ENCODE assay signal across 1 cellular context in genomic region chr9:136671646-136672430, GRCh38.
TF ChIP-seq lines count a peak whose summit lies in the region.

No MANE protein-coding gene starts in this region.

TF ChIP-seq in K562, 482 proteins besides CTCF, POLR2A, EP300 and RAD21 (continued from another document and continues in another):
- no peak for TF ChIP-seq HOXB6 (CRISPR knock-in tag; IDR thresholded peaks at IDR 0.05; ENCODE audit: borderline replicate concordance)
- no peak for TF ChIP-seq YY1 (IDR thresholded peaks at IDR 0.05; ENCODE audit: borderline replicate concordance in 1 of 3, control insufficient read depth in 1 of 3, extremely low read depth in 1 of 3, insufficient read depth in 3 of 3, insufficient read length in 1 of 3, insufficient replicate concordance in 2 of 3, low read depth in 1 of 3, low read length in 2 of 3)
- no peak for TF ChIP-seq HBP1 (CRISPR knock-in tag; IDR thresholded peaks at IDR 0.05)
- TF ChIP-seq SNAPC5 (CRISPR knock-in tag; IDR thresholded peaks at IDR 0.05): no peak
- TF ChIP-seq ID3 (CRISPR knock-in tag; IDR thresholded peaks at IDR 0.05): no peak
- 0 out of 2 replicates have a peak, but pooled peaks have one; percentile 6 for TF ChIP-seq ID3 (tag; IDR thresholded peaks at IDR 0.05)
- peak; percentile 26 for TF ChIP-seq NCOR1 (IDR thresholded peaks at IDR 0.05)
- TF ChIP-seq ZNF165 (CRISPR knock-in tag; IDR thresholded peaks at IDR 0.05; ENCODE audit: borderline replicate concordance): no peak
- no peak for TF ChIP-seq SRSF7 (optimal IDR thresholded peaks at IDR 0.05; ENCODE audit: low read depth, low read length)
- TF ChIP-seq HES1 (IDR thresholded peaks at IDR 0.05; ENCODE audit: low read depth): no peak
- TF ChIP-seq E2F3 (CRISPR knock-in tag; IDR thresholded peaks at IDR 0.05): no peak
- TF ChIP-seq JUND (IDR thresholded peaks at IDR 0.05; ENCODE audit: borderline replicate concordance, low read depth, low read length): no peak
- TF ChIP-seq JUND (tag; IDR thresholded peaks at IDR 0.05; ENCODE audit: borderline replicate concordance, low read depth, low read length): no peak
- TF ChIP-seq ZNF217 (CRISPR knock-in tag; IDR thresholded peaks at IDR 0.05): no peak
- no peak; the same call in 1 of the 2 replicates for TF ChIP-seq ZFP1 (CRISPR knock-in tag; IDR thresholded peaks at IDR 0.05)
- TF ChIP-seq ETV5 (CRISPR knock-in tag; IDR thresholded peaks at IDR 0.05; ENCODE audit: low read depth): no peak
- TF ChIP-seq TSC22D4 (tag; IDR thresholded peaks at IDR 0.05): no peak
- no peak for TF ChIP-seq CBFA2T2 (conservative IDR thresholded peaks at IDR 0.05)
- peak; percentile 26 for TF ChIP-seq ZFX (CRISPR knock-in tag; IDR thresholded peaks at IDR 0.05)
- no peak for TF ChIP-seq ZNF518B (CRISPR knock-in tag; IDR thresholded peaks at IDR 0.05)
- no peak for TF ChIP-seq HNRNPK (IDR thresholded peaks at IDR 0.05; ENCODE audit: low read depth, low read length, poor library complexity, severe bottlenecking)
- no peak for TF ChIP-seq THAP12 (CRISPR knock-in tag; IDR thresholded peaks at IDR 0.05)
- TF ChIP-seq PHTF2 (CRISPR knock-in tag; IDR thresholded peaks at IDR 0.05): no peak
- no peak for TF ChIP-seq PCBP2 (IDR thresholded peaks at IDR 0.05; ENCODE audit: low read depth, low read length, poor library complexity, severe bottlenecking)
- no peak for TF ChIP-seq MLLT1 (IDR thresholded peaks at IDR 0.05)
- no peak for TF ChIP-seq ATF7 (IDR thresholded peaks at IDR 0.05)
- no peak for TF ChIP-seq SMARCE1 (IDR thresholded peaks at IDR 0.05)
- TF ChIP-seq ZBTB17 (CRISPR knock-in tag; IDR thresholded peaks at IDR 0.05): 0 out of 2 replicates have a peak, but pooled peaks have one; percentile 61
- TF ChIP-seq SPI1 (IDR thresholded peaks at IDR 0.05; ENCODE audit: borderline replicate concordance, low read depth, low read length): no peak
- TF ChIP-seq FOXJ3 (CRISPR knock-in tag; IDR thresholded peaks at IDR 0.05): no peak
- no peak for TF ChIP-seq PRDM10 (IDR thresholded peaks at IDR 0.05; ENCODE audit: partially characterized antibody)
- no peak for TF ChIP-seq PML (IDR thresholded peaks at IDR 0.05; ENCODE audit: low read length)
- TF ChIP-seq IRF9 (tag; IDR thresholded peaks at IDR 0.05): no peak
- no peak for TF ChIP-seq NR3C1 (CRISPR knock-in tag; IDR thresholded peaks at IDR 0.05)
- no peak for TF ChIP-seq HMGN3 (IDR thresholded peaks at IDR 0.05; ENCODE audit: borderline replicate concordance, extremely low read depth, insufficient read length, low read depth, low read length)
- TF ChIP-seq SNRNP70 (optimal IDR thresholded peaks at IDR 0.05; ENCODE audit: low read depth, low read length): peak; percentile 64
- TF ChIP-seq BRF2 (IDR thresholded peaks at IDR 0.05; ENCODE audit: borderline replicate concordance, insufficient read depth, insufficient read length): no peak
- no peak for TF ChIP-seq BHLHE40 (IDR thresholded peaks at IDR 0.05; ENCODE audit: low read length)
- TF ChIP-seq STAT5A (IDR thresholded peaks at IDR 0.05; ENCODE audit: borderline replicate concordance, low read length): no peak
- no peak for TF ChIP-seq PHB (CRISPR knock-in tag; IDR thresholded peaks at IDR 0.05)
- TF ChIP-seq PKNOX1 (IDR thresholded peaks at IDR 0.05): no peak
- TF ChIP-seq BRD4 (IDR thresholded peaks at IDR 0.05): no peak
- no peak for TF ChIP-seq ZNF324 (CRISPR knock-in tag; IDR thresholded peaks at IDR 0.05)
- TF ChIP-seq HOMEZ (CRISPR knock-in tag; IDR thresholded peaks at IDR 0.05): no peak
- TF ChIP-seq TARDBP (IDR thresholded peaks at IDR 0.05): no peak
